In genomic region chr1:226764533-226764932, GRCh38 we compare ENCODE assay signal across 8 cellular contexts. TPM values are rescaled to one million over a fixed set of nuclear protein-coding genes. Genes with fewer than 3 reads are reported as not detected.
DNase-seq lines count a peak whose midpoint lies in the region; ATAC-seq and TF ChIP-seq lines count a peak whose summit lies in the region.

No MANE protein-coding gene starts in this region.

- no peak for TF ChIP-seq CTCF in endodermal cell (conservative IDR thresholded peaks at IDR 0.05)

- H3K36me3 Mint-ChIP-seq in endodermal cell (ENCODE audit: low read depth): no peaks in the 10 kb centered on the region

- intact Hi-C loops in left cardiac atrium (cut with DNase I): loop anchor here in 1 of 2 donors (5.0 kb wide), 1 partner anchor 43 kb away; no protein-coding TSS in a partner anchor

- H3K4me3 ChIP-seq in endodermal cell (ENCODE audit: low read length) (no peak overlapping the region), HAP-1 (no peak overlapping the region)
- H3K4me3 ChIP-seq in effector memory CD4-positive, alpha-beta T cell (ENCODE audit: insufficient read depth, low read depth, low read length, poor library complexity, severe bottlenecking): no peak overlapping the region

- no peaks in the 10 kb centered on the region for H3K9me3 ChIP-seq in endodermal cell (ENCODE audit: control insufficient read depth, low read length)
- no peaks in the 10 kb centered on the region for H3K9me3 ChIP-seq in effector memory CD4-positive, alpha-beta T cell (ENCODE audit: control insufficient read depth, low read length)
- H3K9me3 ChIP-seq in HAP-1: no peaks in the 10 kb centered on the region

- H3K36me3 ChIP-seq in endodermal cell (ENCODE audit: control insufficient read depth, insufficient read depth, low read length) (no peaks in the 10 kb centered on the region), HAP-1 (replicated peaks) (no peaks in the 10 kb centered on the region)
- no peaks in the 10 kb centered on the region for H3K36me3 ChIP-seq in effector memory CD4-positive, alpha-beta T cell (ENCODE audit: control insufficient read depth, insufficient read depth, low read length)

- peak overlapping the region; percentile 6 for H3K27ac Mint-ChIP-seq in endodermal cell

- no peak overlapping the region for H3K27ac ChIP-seq in endodermal cell (ENCODE audit: low read depth, low read length)
- no peak overlapping the region for H3K27ac ChIP-seq in effector memory CD4-positive, alpha-beta T cell (ENCODE audit: insufficient read depth, low read length, poor library complexity, severe bottlenecking)

- in situ Hi-C loops in HAP-1 (cut with MboI; ENCODE audit: low sequenced_read_pairs): no loop called here

- H3K9me3 Mint-ChIP-seq in endodermal cell: no peaks in the 10 kb centered on the region

- ATAC-seq in GM18511 (IDR thresholded peaks at IDR 0.05; ENCODE audit: unreplicated experiment) (peak; percentile 98), GM21390 (IDR thresholded peaks at IDR 0.05; ENCODE audit: unreplicated experiment) (peak; percentile 95), HG03196 (IDR thresholded peaks at IDR 0.05; ENCODE audit: unreplicated experiment) (peak; percentile 71), left cardiac atrium (no peak)

- DNase-seq in endodermal cell (peak; percentile 45), left cardiac atrium (no peak), hypothalamus (lab: John Stamatoyannopoulos, UW) (no peak), HAP-1 (ENCODE audit: low spot score in 2 of 2) (no peak)
- no peak for DNase-seq in effector memory CD4-positive, alpha-beta T cell

- H3K4me1 ChIP-seq in endodermal cell (ENCODE audit: control insufficient read depth, insufficient read depth, low read length): peaks cover 3% of the 10 kb centered on the region
- H3K4me1 ChIP-seq in effector memory CD4-positive, alpha-beta T cell (ENCODE audit: control insufficient read depth, insufficient read depth, low read length, poor library complexity, severe bottlenecking): no peaks in the 10 kb centered on the region
- H3K4me1 ChIP-seq in HAP-1: peaks cover 23% of the 10 kb centered on the region

- peaks cover 28% of the 10 kb centered on the region for H3K4me1 Mint-ChIP-seq in endodermal cell

- H3K27me3 ChIP-seq in endodermal cell (ENCODE audit: control insufficient read depth, insufficient read depth, low read length, poor library complexity, severe bottlenecking) (no peaks in the 10 kb centered on the region), HAP-1 (ENCODE audit: low read depth) (no peaks in the 10 kb centered on the region)
- no peaks in the 10 kb centered on the region for H3K27me3 ChIP-seq in effector memory CD4-positive, alpha-beta T cell (replicated peaks; ENCODE audit: control insufficient read depth, insufficient read depth, low read length, poor library complexity, severe bottlenecking)

- 93 to 95% methylated on average over 2 of the region's 2 CpGs for WGBS in endodermal cell (ENCODE audit: insufficient coverage in 1 of 2, insufficient read length in 1 of 2), 2 experiments

- no peak overlapping the region for H3K9ac ChIP-seq in endodermal cell (ENCODE audit: extremely low read depth, low read length, poor library complexity, severe bottlenecking)

- no peak overlapping the region for H3K4me3 Mint-ChIP-seq in endodermal cell

- no peaks in the 10 kb centered on the region for H3K27me3 Mint-ChIP-seq in endodermal cell (ENCODE audit: insufficient read depth)

RNA-seq across cellular contexts. Expression of gene ITPKB, which starts 25.5 kb away (rescaled TPM):
- 10 to 100 TPM; 22.4 to 28.3 TPM for total RNA-seq in endodermal cell
- polyA plus RNA-seq in endodermal cell (2013, experiment 1 of 2): 12.3 TPM
- 12.3 TPM for polyA plus RNA-seq in endodermal cell (2013, experiment 2 of 2)
- 10 to 100 TPM; 13.8 to 18.3 TPM for total RNA-seq in left cardiac atrium

Comparison
In these comparisons a context has a peak if more than half of its experiments do, and no peak if none do; other contexts are left out.
1. ATAC-seq: peak in GM18511 (single experiment), GM21390 (single experiment) and HG03196 (single experiment); none in left cardiac atrium (0 of 2).